Comparison of ENCODE assay signal across 8 cellular contexts in the genomic region with DNA sequence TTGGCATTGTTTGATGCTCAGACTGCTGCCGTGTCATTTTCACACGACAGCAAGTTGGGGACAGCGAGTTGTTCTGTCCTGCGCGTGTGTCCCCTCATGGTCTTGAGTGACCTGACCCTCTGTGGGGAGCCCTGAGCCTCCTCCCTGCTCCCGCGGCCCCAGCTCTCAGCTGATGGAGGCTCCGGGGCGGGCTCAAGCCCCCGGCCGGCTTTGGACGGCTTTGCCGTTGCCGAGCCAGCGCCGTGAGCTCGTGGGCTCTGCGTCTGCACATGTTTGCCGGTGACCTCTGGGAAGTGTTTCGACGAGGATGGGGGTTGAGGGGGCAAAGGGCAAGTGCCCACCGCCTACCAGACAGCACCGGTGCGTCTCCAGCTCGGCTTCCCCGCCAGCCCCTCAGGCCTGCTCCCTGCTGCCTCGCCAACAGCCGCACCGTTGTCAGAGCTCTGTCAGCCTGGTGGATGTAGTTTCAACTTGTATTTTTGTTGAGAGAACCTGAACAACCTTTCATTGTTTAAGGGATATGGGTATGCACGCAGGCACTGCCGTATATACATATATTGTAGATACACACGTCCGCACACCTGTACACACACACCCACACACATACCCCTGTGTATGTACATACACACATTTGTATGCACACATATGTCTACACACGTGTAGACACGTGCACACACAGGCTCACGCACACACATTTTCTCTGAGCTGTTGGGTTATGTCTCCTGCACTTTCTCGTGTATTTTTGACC. TPM values are rescaled to one million over a fixed set of nuclear protein-coding genes. Genes with fewer than 3 reads are reported as not detected.
DNase-seq lines count a peak whose midpoint lies in the region; ATAC-seq and TF ChIP-seq lines count a peak whose summit lies in the region.

No MANE protein-coding gene starts in this region.

- H3K27me3 ChIP-seq in lower lobe of right lung (ENCODE audit: low read depth): no peaks in the 10 kb centered on the region
- no peaks in the 10 kb centered on the region for H3K27me3 ChIP-seq in testis

- peak overlapping the region; percentile 56 for H3K27ac Mint-ChIP-seq in activated T-helper 17 cell treated with anti-CD3 and anti-CD28 coated beads, Interleukin-2, amount 50 U/mL, for 72 hours

- H3K4me3 ChIP-seq in lower lobe of right lung (peak overlapping the region; percentile 50), testis (no peak overlapping the region)

- TF ChIP-seq CTCF in lower lobe of right lung (IDR thresholded peaks at IDR 0.05) (no peak), testis (IDR thresholded peaks at IDR 0.05) (no peak)

- H3K36me3 ChIP-seq in lower lobe of right lung (no peaks in the 10 kb centered on the region), testis (ENCODE audit: low read depth, missing control alignments) (no peaks in the 10 kb centered on the region)

- no peak for TF ChIP-seq POLR2A in testis (IDR thresholded peaks at IDR 0.05)

- ATAC-seq in activated T-cell treated with anti-CD3 and anti-CD28 coated beads, Interleukin-2, amount 50 U/mL, for 4 hours: no peak
- ATAC-seq in activated T-helper 17 cell treated with anti-CD3 and anti-CD28 coated beads, Interleukin-2, amount 50 U/mL, for 72 hours (replicated peaks): no peak
- ATAC-seq in lower lobe of right lung (no peak), HG03521 (IDR thresholded peaks at IDR 0.05; ENCODE audit: unreplicated experiment) (no peak), GM19455 (IDR thresholded peaks at IDR 0.05; ENCODE audit: unreplicated experiment) (no peak)

- peak overlapping the region; percentile 67 for H3K4me3 Mint-ChIP-seq in activated T-cell treated with anti-CD3 and anti-CD28 coated beads, Interleukin-2, amount 50 U/mL, for 4 hours
- peak overlapping the region; percentile 71 for H3K4me3 Mint-ChIP-seq in activated T-helper 17 cell treated with anti-CD3 and anti-CD28 coated beads, Interleukin-2, amount 50 U/mL, for 72 hours

- H3K4me1 ChIP-seq in lower lobe of right lung (peaks cover 15% of the 10 kb centered on the region), testis (peaks cover 12% of the 10 kb centered on the region)

- intact Hi-C loops in lower lobe of right lung (cut with DNase I) (no loop called here), testis (cut with DNase I; ENCODE audit: low total_unique reads) (no loop called here)

- H3K9me3 Mint-ChIP-seq in activated T-cell treated with anti-CD3 and anti-CD28 coated beads, Interleukin-2, amount 50 U/mL, for 4 hours: no peaks in the 10 kb centered on the region
- no peaks in the 10 kb centered on the region for H3K9me3 Mint-ChIP-seq in activated T-helper 17 cell treated with anti-CD3 and anti-CD28 coated beads, Interleukin-2, amount 50 U/mL, for 72 hours

- WGBS in testis, 2 donors: 58 to 65% methylated on average over 10 to 37 of the region's 37 CpGs

- H3K9me3 ChIP-seq in lower lobe of right lung: no peaks in the 10 kb centered on the region
- H3K9me3 ChIP-seq in testis: no peaks in the 10 kb centered on the region

- no peak for DNase-seq in activated T-cell treated with anti-CD3 and anti-CD28 coated beads, Interleukin-2, amount 50 U/mL, for 4 hours
- no peak for DNase-seq in activated T-cell treated with anti-CD3 and anti-CD28 coated beads for 4 hours
- DNase-seq in lower lobe of right lung: peak; percentile 41
- DNase-seq in testis: peak; percentile 13
- no peak for DNase-seq in GF-D8 (lab: John Stamatoyannopoulos, UW)

- H3K27ac ChIP-seq in lower lobe of right lung (no peak overlapping the region), testis (peak overlapping the region in 1 of 2 donors; percentile 41)

- peaks cover 36% of the 10 kb centered on the region for H3K4me1 Mint-ChIP-seq in activated T-cell treated with anti-CD3 and anti-CD28 coated beads, Interleukin-2, amount 50 U/mL, for 4 hours (ENCODE audit: low read depth)
- H3K4me1 Mint-ChIP-seq in activated T-helper 17 cell treated with anti-CD3 and anti-CD28 coated beads, Interleukin-2, amount 50 U/mL, for 72 hours: peaks cover 24% of the 10 kb centered on the region

- H3K36me3 Mint-ChIP-seq in activated T-cell treated with anti-CD3 and anti-CD28 coated beads, Interleukin-2, amount 50 U/mL, for 4 hours (ENCODE audit: insufficient read depth): no peaks in the 10 kb centered on the region
- peaks cover 31% of the 10 kb centered on the region for H3K36me3 Mint-ChIP-seq in activated T-helper 17 cell treated with anti-CD3 and anti-CD28 coated beads, Interleukin-2, amount 50 U/mL, for 72 hours (ENCODE audit: low read depth)

- no peaks in the 10 kb centered on the region for H3K27me3 Mint-ChIP-seq in activated T-cell treated with anti-CD3 and anti-CD28 coated beads, Interleukin-2, amount 50 U/mL, for 4 hours (ENCODE audit: low read depth)
- H3K27me3 Mint-ChIP-seq in activated T-helper 17 cell treated with anti-CD3 and anti-CD28 coated beads, Interleukin-2, amount 50 U/mL, for 72 hours: no peaks in the 10 kb centered on the region

RNA-seq across cellular contexts. Expression of a gene that starts 13.7 kb away (rescaled TPM):
- 100 to 1,000 TPM in 1 of 3 donors, 10 to 100 TPM in 2; 60.5 to 102 (median 77.3) TPM for total RNA-seq in activated T-cell treated with anti-CD3 and anti-CD28 coated beads, Interleukin-2, amount 50 U/mL, for 4 hours
- total RNA-seq in activated T-helper 17 cell treated with anti-CD3 and anti-CD28 coated beads, Interleukin-2, amount 50 U/mL, for 72 hours: 10 to 100 TPM; 13.1 to 77.6 TPM
- total RNA-seq in lower lobe of right lung: 1.4 TPM
- under 1 TPM; 0.37 to 0.39 TPM for total RNA-seq in testis
- polyA plus RNA-seq in testis (ENCODE audit: insufficient read depth, low read depth, low replicate concordance): 0.47 TPM

RNA-seq across cellular contexts. Expression of a gene that starts 24.5 kb away (rescaled TPM):
- total RNA-seq in activated T-cell treated with anti-CD3 and anti-CD28 coated beads, Interleukin-2, amount 50 U/mL, for 4 hours: under 1 TPM; 0.13 to 0.14 (median 0.13) TPM
- under 1 TPM in 1 of 2 donors, not detected in 1; 0.58 TPM for total RNA-seq in activated T-helper 17 cell treated with anti-CD3 and anti-CD28 coated beads, Interleukin-2, amount 50 U/mL, for 72 hours
- total RNA-seq in lower lobe of right lung (not detected), testis (under 1 TPM; 0.47 to 0.93 TPM)
- polyA plus RNA-seq in testis (ENCODE audit: insufficient read depth, low read depth, low replicate concordance): 0.13 TPM

RNA-seq across cellular contexts. Expression of a gene that starts 36.0 kb away (rescaled TPM):
- total RNA-seq in activated T-cell treated with anti-CD3 and anti-CD28 coated beads, Interleukin-2, amount 50 U/mL, for 4 hours: under 1 TPM in 1 of 3 donors, not detected in 2; 0.65 TPM
- total RNA-seq in activated T-helper 17 cell treated with anti-CD3 and anti-CD28 coated beads, Interleukin-2, amount 50 U/mL, for 72 hours: 1 to 10 TPM; 1.1 to 9.8 TPM
- total RNA-seq in lower lobe of right lung (not detected), testis (1 to 10 TPM; 1.6 to 2.0 TPM)
- polyA plus RNA-seq in testis (ENCODE audit: insufficient read depth, low read depth, low replicate concordance): 0.88 TPM

Comparison
In these comparisons a context has a peak if more than half of its experiments do, and no peak if none do; other contexts are left out.
1. DNase-seq: peak in lower lobe of right lung (single experiment) and testis (single experiment); none in activated T-cell treated with anti-CD3 and anti-CD28 coated beads, Interleukin-2, amount 50 U/mL, for 4 hours (single experiment), activated T-cell treated with anti-CD3 and anti-CD28 coated beads for 4 hours (single experiment) and GF-D8 (single experiment).